1 cellular context compared by ENCODE assay signal in the genomic region with DNA sequence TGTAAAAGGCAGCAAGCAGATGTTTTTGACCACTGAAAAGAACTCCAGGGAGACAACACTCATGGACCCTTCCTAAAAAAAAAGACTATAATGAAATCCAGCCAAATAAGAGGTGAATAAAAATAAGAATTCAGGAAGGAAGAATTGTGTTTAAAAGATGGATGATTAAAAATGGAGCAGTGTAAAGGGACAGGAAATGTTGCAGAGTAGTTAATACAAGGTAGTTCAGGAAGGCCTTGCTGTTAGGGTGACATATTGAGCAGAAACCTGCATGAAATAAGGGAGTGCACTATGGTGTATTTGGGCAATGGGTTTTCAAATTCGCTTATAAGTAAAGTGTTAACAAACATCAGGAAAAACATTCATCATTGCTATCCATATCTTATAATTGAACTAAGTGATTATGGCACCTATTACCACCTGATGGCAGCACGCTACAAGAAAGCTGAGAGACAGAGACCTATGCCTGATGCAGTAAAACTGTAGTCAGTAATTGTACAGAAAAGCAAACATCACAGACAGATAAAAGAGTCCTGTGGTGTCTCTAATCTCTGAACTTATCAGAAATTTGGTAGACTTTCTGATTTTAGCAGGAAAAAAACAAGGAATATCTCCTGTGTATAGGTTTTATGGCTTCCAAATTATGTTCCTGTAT.
TF ChIP-seq lines count a peak whose summit lies in the region.

No MANE protein-coding gene starts in this region.

TF ChIP-seq in WTC11, 78 proteins besides CTCF, POLR2A, EP300 and RAD21 (continued from another document):
- TF ChIP-seq, protein P1, sequence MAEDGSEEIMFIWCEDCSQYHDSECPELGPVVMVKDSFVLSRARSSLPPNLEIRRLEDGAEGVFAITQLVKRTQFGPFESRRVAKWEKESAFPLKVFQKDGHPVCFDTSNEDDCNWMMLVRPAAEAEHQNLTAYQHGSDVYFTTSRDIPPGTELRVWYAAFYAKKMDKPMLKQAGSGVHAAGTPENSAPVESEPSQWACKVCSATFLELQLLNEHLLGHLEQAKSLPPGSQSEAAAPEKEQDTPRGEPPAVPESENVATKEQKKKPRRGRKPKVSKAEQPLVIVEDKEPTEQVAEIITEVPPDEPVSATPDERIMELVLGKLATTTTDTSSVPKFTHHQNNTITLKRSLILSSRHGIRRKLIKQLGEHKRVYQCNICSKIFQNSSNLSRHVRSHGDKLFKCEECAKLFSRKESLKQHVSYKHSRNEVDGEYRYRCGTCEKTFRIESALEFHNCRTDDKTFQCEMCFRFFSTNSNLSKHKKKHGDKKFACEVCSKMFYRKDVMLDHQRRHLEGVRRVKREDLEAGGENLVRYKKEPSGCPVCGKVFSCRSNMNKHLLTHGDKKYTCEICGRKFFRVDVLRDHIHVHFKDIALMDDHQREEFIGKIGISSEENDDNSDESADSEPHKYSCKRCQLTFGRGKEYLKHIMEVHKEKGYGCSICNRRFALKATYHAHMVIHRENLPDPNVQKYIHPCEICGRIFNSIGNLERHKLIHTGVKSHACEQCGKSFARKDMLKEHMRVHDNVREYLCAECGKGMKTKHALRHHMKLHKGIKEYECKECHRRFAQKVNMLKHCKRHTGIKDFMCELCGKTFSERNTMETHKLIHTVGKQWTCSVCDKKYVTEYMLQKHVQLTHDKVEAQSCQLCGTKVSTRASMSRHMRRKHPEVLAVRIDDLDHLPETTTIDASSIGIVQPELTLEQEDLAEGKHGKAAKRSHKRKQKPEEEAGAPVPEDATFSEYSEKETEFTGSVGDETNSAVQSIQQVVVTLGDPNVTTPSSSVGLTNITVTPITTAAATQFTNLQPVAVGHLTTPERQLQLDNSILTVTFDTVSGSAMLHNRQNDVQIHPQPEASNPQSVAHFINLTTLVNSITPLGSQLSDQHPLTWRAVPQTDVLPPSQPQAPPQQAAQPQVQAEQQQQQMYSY (CRISPR knock-in tag; IDR thresholded peaks at IDR 0.05): no peak
- TF ChIP-seq ATF1 (CRISPR knock-in tag; IDR thresholded peaks at IDR 0.05) (no peak), ZNF416 (CRISPR knock-in tag; IDR thresholded peaks at IDR 0.05) (no peak), ESRRA (CRISPR knock-in tag; IDR thresholded peaks at IDR 0.05; ENCODE audit: borderline replicate concordance) (no peak), HMGA2 (CRISPR knock-in tag; IDR thresholded peaks at IDR 0.05) (no peak), JUN (CRISPR knock-in tag; IDR thresholded peaks at IDR 0.05) (no peak), ZNF138 (CRISPR knock-in tag; conservative IDR thresholded peaks at IDR 0.05) (no peak)
- TF ChIP-seq, protein P2, sequence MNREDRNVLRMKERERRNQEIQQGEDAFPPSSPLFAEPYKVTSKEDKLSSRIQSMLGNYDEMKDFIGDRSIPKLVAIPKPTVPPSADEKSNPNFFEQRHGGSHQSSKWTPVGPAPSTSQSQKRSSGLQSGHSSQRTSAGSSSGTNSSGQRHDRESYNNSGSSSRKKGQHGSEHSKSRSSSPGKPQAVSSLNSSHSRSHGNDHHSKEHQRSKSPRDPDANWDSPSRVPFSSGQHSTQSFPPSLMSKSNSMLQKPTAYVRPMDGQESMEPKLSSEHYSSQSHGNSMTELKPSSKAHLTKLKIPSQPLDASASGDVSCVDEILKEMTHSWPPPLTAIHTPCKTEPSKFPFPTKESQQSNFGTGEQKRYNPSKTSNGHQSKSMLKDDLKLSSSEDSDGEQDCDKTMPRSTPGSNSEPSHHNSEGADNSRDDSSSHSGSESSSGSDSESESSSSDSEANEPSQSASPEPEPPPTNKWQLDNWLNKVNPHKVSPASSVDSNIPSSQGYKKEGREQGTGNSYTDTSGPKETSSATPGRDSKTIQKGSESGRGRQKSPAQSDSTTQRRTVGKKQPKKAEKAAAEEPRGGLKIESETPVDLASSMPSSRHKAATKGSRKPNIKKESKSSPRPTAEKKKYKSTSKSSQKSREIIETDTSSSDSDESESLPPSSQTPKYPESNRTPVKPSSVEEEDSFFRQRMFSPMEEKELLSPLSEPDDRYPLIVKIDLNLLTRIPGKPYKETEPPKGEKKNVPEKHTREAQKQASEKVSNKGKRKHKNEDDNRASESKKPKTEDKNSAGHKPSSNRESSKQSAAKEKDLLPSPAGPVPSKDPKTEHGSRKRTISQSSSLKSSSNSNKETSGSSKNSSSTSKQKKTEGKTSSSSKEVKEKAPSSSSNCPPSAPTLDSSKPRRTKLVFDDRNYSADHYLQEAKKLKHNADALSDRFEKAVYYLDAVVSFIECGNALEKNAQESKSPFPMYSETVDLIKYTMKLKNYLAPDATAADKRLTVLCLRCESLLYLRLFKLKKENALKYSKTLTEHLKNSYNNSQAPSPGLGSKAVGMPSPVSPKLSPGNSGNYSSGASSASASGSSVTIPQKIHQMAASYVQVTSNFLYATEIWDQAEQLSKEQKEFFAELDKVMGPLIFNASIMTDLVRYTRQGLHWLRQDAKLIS (CRISPR knock-in tag; IDR thresholded peaks at IDR 0.05; ENCODE audit: borderline replicate concordance): no peak
